15 cellular contexts compared by ENCODE assay signal in the genomic region with DNA sequence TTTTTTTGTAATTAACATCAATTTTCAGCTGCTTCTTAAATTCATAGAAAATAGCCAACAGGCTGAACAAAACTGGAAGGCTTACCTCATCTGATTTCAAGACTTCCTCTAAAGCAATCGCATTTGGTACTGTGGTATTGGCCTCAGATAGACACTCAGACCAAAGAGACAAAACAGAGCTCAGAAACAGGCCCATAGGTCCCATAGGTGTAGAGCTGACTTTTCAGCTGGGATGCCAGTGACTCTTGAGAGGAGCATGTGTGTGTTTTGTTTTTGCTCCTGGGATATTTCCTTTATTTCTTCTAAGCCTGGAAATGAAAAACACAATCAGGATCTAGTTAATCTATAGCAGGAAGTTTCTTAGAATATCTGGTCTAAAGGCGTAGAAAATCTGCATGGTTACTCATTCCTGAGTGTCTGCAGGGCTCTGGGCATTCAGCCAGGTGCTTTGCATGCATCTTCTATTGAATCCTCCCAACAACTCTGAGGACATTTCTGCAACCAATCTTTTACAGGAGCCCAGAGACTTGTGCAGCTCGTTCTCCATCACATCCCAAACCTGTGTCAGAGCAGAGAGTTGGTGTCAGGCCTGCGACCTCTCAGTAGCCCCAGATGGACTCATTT.
DNase-seq lines count a peak whose midpoint lies in the region; FAIRE-seq and TF ChIP-seq lines count a peak whose summit lies in the region.
"Had no signal": no experiment of that assay in that cellular context is flagged by ENCODE, and none has a peak within 500 bp of the region (broad histone marks: within the 10 kb centered on the region; RNA-seq: fewer than 3 reads in every experiment).

No MANE protein-coding gene starts in this region.

- no peak overlapping the region for H3K9ac ChIP-seq in colonic mucosa (ENCODE audit: low read depth in 2 of 2, low read length in 2 of 2)

- no peaks in the 10 kb centered on the region for H3K27me3 ChIP-seq in CD4-positive, alpha-beta memory T cell (ENCODE audit: insufficient read depth, low read length)
- H3K27me3 ChIP-seq in colonic mucosa, result no peaks in the 10 kb centered on the region

- H3K4me1 Mint-ChIP-seq in CD4-positive, alpha-beta memory T cell, result no peaks in the 10 kb centered on the region
- H3K4me1 Mint-ChIP-seq in osteocyte (ENCODE audit: unreplicated experiment), result peaks cover 9% of the 10 kb centered on the region

- DNase-seq in NCI-H2196 (lab: John Stamatoyannopoulos, UW; ENCODE audit: unreplicated experiment), result peak; percentile 14
- DNase-seq in NCI-H2196 treated with DMSO at 0.1 percent for 48 hours (lab: John Stamatoyannopoulos, UW; ENCODE audit: unreplicated experiment), result no peak
- no peak for DNase-seq in RCC 7860 (ENCODE audit: low spot score)
- DNase-seq in fibroblast of mammary gland (ENCODE audit: low read depth), result peak; percentile 83
- DNase-seq in skeletal muscle cell (ENCODE audit: low read depth), result peak; percentile 56
- no peak for DNase-seq in CD4-positive, alpha-beta memory T cell
- no peak for DNase-seq in colonic mucosa
- DNase-seq in osteocyte (ENCODE audit: extremely low spot score, unreplicated experiment), result no peak
- DNase-seq: NCI-H1105 had no signal

- peaks cover 0 to 16% (median 5%) of the 10 kb centered on the region in 8 donors for H3K9me3 Mint-ChIP-seq in CD4-positive, alpha-beta memory T cell
- H3K9me3 Mint-ChIP-seq in osteocyte (ENCODE audit: unreplicated experiment), result no peaks in the 10 kb centered on the region
- H3K9me3 Mint-ChIP-seq: memory B cell, type B pancreatic cell had no signal

- H3K27ac ChIP-seq in CD4-positive, alpha-beta memory T cell (ENCODE audit: low read depth, low read length), result no peak overlapping the region
- no peak overlapping the region for H3K27ac ChIP-seq in colonic mucosa
- H3K27ac ChIP-seq: A549, esophagus muscularis mucosa had no signal

- H3K4me3 ChIP-seq in fibroblast of mammary gland (ENCODE audit: control insufficient read depth, low read depth, low read length), result no peak overlapping the region
- H3K4me3 ChIP-seq in skeletal muscle cell (ENCODE audit: low read depth, low read length), result no peak overlapping the region
- no peak overlapping the region for H3K4me3 ChIP-seq in CD4-positive, alpha-beta memory T cell (ENCODE audit: low read length in 2 of 2)
- H3K4me3 ChIP-seq in colonic mucosa, result no peak overlapping the region
- H3K4me3 ChIP-seq: A549, esophagus muscularis mucosa had no signal

- CTCF ChIA-PET in CD4-positive, alpha-beta memory T cell (lab: Charles Lee; ENCODE audit: partially characterized antibody), result no interaction called here

- peaks cover 13 to 20% of the 10 kb centered on the region in 2 donors for H3K27me3 Mint-ChIP-seq in CD4-positive, alpha-beta memory T cell
- peaks cover 22% of the 10 kb centered on the region for H3K27me3 Mint-ChIP-seq in osteocyte (ENCODE audit: unreplicated experiment)

- peak; percentile 11 for FAIRE-seq in RCC 7860 (lab: Jason Lieb, UNC)
- FAIRE-seq: A549, G401.6 had no signal

- intact Hi-C loops in CD4-positive, alpha-beta memory T cell (cut with micrococcal nuclease), result no loop called here
- intact Hi-C loops in colonic mucosa (cut with DNase I), result no loop called here

- no peak overlapping the region for H3K27ac Mint-ChIP-seq in CD4-positive, alpha-beta memory T cell
- H3K27ac Mint-ChIP-seq in osteocyte (ENCODE audit: unreplicated experiment), result no peak overlapping the region
- H3K27ac Mint-ChIP-seq: memory B cell, progenitor cell of endocrine pancreas, type B pancreatic cell had no signal

- no peaks in the 10 kb centered on the region for H3K9me3 ChIP-seq in CD4-positive, alpha-beta memory T cell (ENCODE audit: control insufficient read depth in 1 of 2, low read length in 2 of 2)
- no peaks in the 10 kb centered on the region for H3K9me3 ChIP-seq in colonic mucosa

- POLR2A ChIA-PET in CD4-positive, alpha-beta memory T cell (lab: Charles Lee; ENCODE audit: partially characterized antibody), result no interaction called here

- no peak overlapping the region for H3K4me3 Mint-ChIP-seq in CD4-positive, alpha-beta memory T cell
- H3K4me3 Mint-ChIP-seq in osteocyte (ENCODE audit: unreplicated experiment), result no peak overlapping the region
- H3K4me3 Mint-ChIP-seq: memory B cell, type B pancreatic cell had no signal

- H3K36me3 ChIP-seq in CD4-positive, alpha-beta memory T cell (ENCODE audit: insufficient read depth, low read length), result no peaks in the 10 kb centered on the region
- H3K36me3 ChIP-seq in colonic mucosa, result no peaks in the 10 kb centered on the region
- H3K36me3 ChIP-seq: esophagus muscularis mucosa had no signal

- no peaks in the 10 kb centered on the region for H3K4me1 ChIP-seq in CD4-positive, alpha-beta memory T cell (ENCODE audit: insufficient read depth, low read length)
- H3K4me1 ChIP-seq in colonic mucosa, result no peaks in the 10 kb centered on the region
- H3K4me1 ChIP-seq: A549, esophagus muscularis mucosa had no signal

- no peaks in the 10 kb centered on the region for H3K36me3 Mint-ChIP-seq in CD4-positive, alpha-beta memory T cell
- H3K36me3 Mint-ChIP-seq in osteocyte (ENCODE audit: unreplicated experiment), result no peaks in the 10 kb centered on the region
- H3K36me3 Mint-ChIP-seq: memory B cell, type B pancreatic cell had no signal

- TF ChIP-seq CTCF in fibroblast of mammary gland (conservative IDR thresholded peaks at IDR 0.05; ENCODE audit: control insufficient read depth, insufficient read depth, low read depth, low read length) (no peak), colonic mucosa (IDR thresholded peaks at IDR 0.05) (no peak), osteocyte (IDR thresholded peaks at IDR 0.05) (no peak)

Comparison
In these comparisons a context has a peak if more than half of its experiments do, and no peak if none do; other contexts are left out.
1. DNase-seq: peak in NCI-H2196 (single experiment), fibroblast of mammary gland (single experiment) and skeletal muscle cell (single experiment); none in NCI-H2196 treated with DMSO at 0.1 percent for 48 hours (single experiment), RCC 7860 (single experiment), CD4-positive, alpha-beta memory T cell (0 of 5), colonic mucosa (single experiment) and osteocyte (single experiment).